ENCODE assay signal across 16 cellular contexts in genomic region chr1:223429313-223429731, GRCh38. TPM values are rescaled to one million over a fixed set of nuclear protein-coding genes. Genes with fewer than 3 reads are reported as not detected.
DNase-seq lines count a peak whose midpoint lies in the region; ATAC-seq and TF ChIP-seq lines count a peak whose summit lies in the region.
"Had no signal": no experiment of that assay in that cellular context is flagged by ENCODE, and none has a peak within 500 bp of the region (broad histone marks: within the 10 kb centered on the region; RNA-seq: fewer than 3 reads in every experiment).

No MANE protein-coding gene starts in this region.

- no peaks in the 10 kb centered on the region for H4K20me1 ChIP-seq in GM23338 (replicated peaks; ENCODE audit: insufficient read depth)

- no peaks in the 10 kb centered on the region for H3K36me3 Mint-ChIP-seq in GM23338 (ENCODE audit: low read depth)
- H3K36me3 Mint-ChIP-seq: activated CD4-positive, alpha-beta memory T cell treated with anti-CD3 and anti-CD28 coated beads for 36 hours; CD14-positive monocyte had no signal

- H3K4me1 ChIP-seq in heart left ventricle, result peaks cover 0 to 26% (median 4%) of the 10 kb centered on the region in 12 donors
- H3K4me1 ChIP-seq in sigmoid colon, result peaks cover 0 to 41% (median 29%) of the 10 kb centered on the region in 4 donors
- H3K4me1 ChIP-seq in GM23338 (ENCODE audit: insufficient read depth), result no peaks in the 10 kb centered on the region

- H3K9me3 Mint-ChIP-seq in GM23338, result no peaks in the 10 kb centered on the region; the same call in 2 of the 3 replicates

- H3K79me2 ChIP-seq in GM23338 (replicated peaks; ENCODE audit: insufficient read depth), result no peaks in the 10 kb centered on the region

- H3K36me3 ChIP-seq in heart left ventricle (no peaks in the 10 kb centered on the region), sigmoid colon (no peaks in the 10 kb centered on the region), GM23338 (ENCODE audit: insufficient read depth) (no peaks in the 10 kb centered on the region)

- ATAC-seq in heart left ventricle (peak; percentile 79 to 92 (median 90)), GM23338 (no peak)

- H2AFZ ChIP-seq in GM23338, result no peak overlapping the region

- TF ChIP-seq EP300 in sigmoid colon (IDR thresholded peaks at IDR 0.05), result peak; percentile 44 to 69 (median 54)

- peak; percentile 21 for DNase-seq in ELR (ENCODE audit: low read depth)
- DNase-seq in astrocyte of the hippocampus (ENCODE audit: low read depth, low spot score), result peak; percentile 60
- DNase-seq in heart left ventricle, result peak in 4 of 5 donors; percentile 28 to 45 (median 39)
- peak; percentile 93 for DNase-seq in sigmoid colon
- no peak for DNase-seq in GM23338 (ENCODE audit: low spot score)
- no peak for DNase-seq in NCI-H526 (lab: John Stamatoyannopoulos, UW)
- DNase-seq in NCI-H2227 treated with DMSO at 0.1 percent for 48 hours (lab: John Stamatoyannopoulos, UW), result no peak
- no peak for DNase-seq in NCI-H187 (lab: John Stamatoyannopoulos, UW)
- DNase-seq: activated CD4-positive, alpha-beta memory T cell treated with anti-CD3 and anti-CD28 coated beads for 36 hours; activated gamma-delta T cell treated with Interleukin-2 at 50 U/mL for 16 hours; GF-D8 had no signal

- no peak overlapping the region for H3K4me2 ChIP-seq in GM23338

- WGBS in heart left ventricle, 4 donors, result 20 to 61% (median 45%) methylated on average over 1 to 2 of the region's 2 CpGs
- WGBS in sigmoid colon, 2 donors, result 79 to 81% methylated on average over 2 of the region's 2 CpGs

- H3K4me3 Mint-ChIP-seq in GM23338, result no peak overlapping the region
- H3K4me3 Mint-ChIP-seq: activated CD4-positive, alpha-beta memory T cell treated with anti-CD3 and anti-CD28 coated beads for 36 hours; CD14-positive monocyte; neural crest cell had no signal

- H3F3A ChIP-seq in GM23338 (replicated peaks; ENCODE audit: low read depth), result no peaks in the 10 kb centered on the region

- H3K4me1 Mint-ChIP-seq in GM23338, result no peaks in the 10 kb centered on the region
- H3K4me1 Mint-ChIP-seq: CD14-positive monocyte had no signal

- H3K27me3 ChIP-seq in heart left ventricle (no peaks in the 10 kb centered on the region), sigmoid colon (no peaks in the 10 kb centered on the region), GM23338 (ENCODE audit: insufficient read depth) (no peaks in the 10 kb centered on the region)

- H3K27me3 Mint-ChIP-seq in GM23338 (ENCODE audit: insufficient read depth, low read depth, poor library complexity), result no peaks in the 10 kb centered on the region
- H3K27me3 Mint-ChIP-seq: activated CD4-positive, alpha-beta memory T cell treated with anti-CD3 and anti-CD28 coated beads for 36 hours had no signal

- H3K27ac ChIP-seq in heart left ventricle, result peak overlapping the region in 11 of 12 donors; percentile 45 to 73 (median 60)
- H3K27ac ChIP-seq in sigmoid colon, result peak overlapping the region; percentile 23 to 75 (median 62)
- H3K27ac ChIP-seq in GM23338 (ENCODE audit: low read depth), result no peak overlapping the region
- H3K27ac ChIP-seq: HL-60 had no signal

- peak in 1 of 12 donors; percentile 9 for TF ChIP-seq CTCF in heart left ventricle (IDR thresholded peaks at IDR 0.05)
- TF ChIP-seq CTCF in sigmoid colon (IDR thresholded peaks at IDR 0.05), result no peak
- TF ChIP-seq CTCF in GM23338 (conservative IDR thresholded peaks at IDR 0.05; ENCODE audit: low read depth in 2 of 2), result no peak

- peaks cover 0 to 8% (median 0%) of the 10 kb centered on the region in 12 donors for H3K9me3 ChIP-seq in heart left ventricle
- H3K9me3 ChIP-seq in sigmoid colon, result no peaks in the 10 kb centered on the region

- no peak overlapping the region for H3K27ac Mint-ChIP-seq in GM23338
- H3K27ac Mint-ChIP-seq: activated CD4-positive, alpha-beta memory T cell treated with anti-CD3 and anti-CD28 coated beads for 36 hours; CD14-positive monocyte had no signal

- H3K4me3 ChIP-seq in heart left ventricle (no peak overlapping the region), sigmoid colon (no peak overlapping the region), GM23338 (no peak overlapping the region)

- H3K9me2 ChIP-seq in GM23338 (ENCODE audit: insufficient read depth), result peaks cover 6% of the 10 kb centered on the region; the same call in 1 of the 2 replicates

- intact Hi-C loops in heart left ventricle (cut with DNase I), result loop anchor here in 1 of 10 donors (10.0 kb wide), 1 partner anchor 295 kb away; no protein-coding TSS in a partner anchor
- intact Hi-C loops in sigmoid colon (cut with DNase I), result loop anchor here (2.0 kb wide), 1 partner anchor 295 kb away; no protein-coding TSS in a partner anchor

- TF ChIP-seq POLR2A in heart left ventricle (IDR thresholded peaks at IDR 0.05), result no peak
- no peak for TF ChIP-seq POLR2A in sigmoid colon (IDR thresholded peaks at IDR 0.05)

TF ChIP-seq in GM23338, 12 proteins besides CTCF, POLR2A, EP300 and RAD21 (continues in another document):
- TF ChIP-seq POLR2AphosphoS5 (IDR thresholded peaks at IDR 0.05; ENCODE audit: low read depth), result no peak
- no peak for TF ChIP-seq ZNF114 (CRISPR knock-in tag; IDR thresholded peaks at IDR 0.05)
- no peak for TF ChIP-seq NANOG (IDR thresholded peaks at IDR 0.05; ENCODE audit: borderline replicate concordance)
- TF ChIP-seq, protein P1, sequence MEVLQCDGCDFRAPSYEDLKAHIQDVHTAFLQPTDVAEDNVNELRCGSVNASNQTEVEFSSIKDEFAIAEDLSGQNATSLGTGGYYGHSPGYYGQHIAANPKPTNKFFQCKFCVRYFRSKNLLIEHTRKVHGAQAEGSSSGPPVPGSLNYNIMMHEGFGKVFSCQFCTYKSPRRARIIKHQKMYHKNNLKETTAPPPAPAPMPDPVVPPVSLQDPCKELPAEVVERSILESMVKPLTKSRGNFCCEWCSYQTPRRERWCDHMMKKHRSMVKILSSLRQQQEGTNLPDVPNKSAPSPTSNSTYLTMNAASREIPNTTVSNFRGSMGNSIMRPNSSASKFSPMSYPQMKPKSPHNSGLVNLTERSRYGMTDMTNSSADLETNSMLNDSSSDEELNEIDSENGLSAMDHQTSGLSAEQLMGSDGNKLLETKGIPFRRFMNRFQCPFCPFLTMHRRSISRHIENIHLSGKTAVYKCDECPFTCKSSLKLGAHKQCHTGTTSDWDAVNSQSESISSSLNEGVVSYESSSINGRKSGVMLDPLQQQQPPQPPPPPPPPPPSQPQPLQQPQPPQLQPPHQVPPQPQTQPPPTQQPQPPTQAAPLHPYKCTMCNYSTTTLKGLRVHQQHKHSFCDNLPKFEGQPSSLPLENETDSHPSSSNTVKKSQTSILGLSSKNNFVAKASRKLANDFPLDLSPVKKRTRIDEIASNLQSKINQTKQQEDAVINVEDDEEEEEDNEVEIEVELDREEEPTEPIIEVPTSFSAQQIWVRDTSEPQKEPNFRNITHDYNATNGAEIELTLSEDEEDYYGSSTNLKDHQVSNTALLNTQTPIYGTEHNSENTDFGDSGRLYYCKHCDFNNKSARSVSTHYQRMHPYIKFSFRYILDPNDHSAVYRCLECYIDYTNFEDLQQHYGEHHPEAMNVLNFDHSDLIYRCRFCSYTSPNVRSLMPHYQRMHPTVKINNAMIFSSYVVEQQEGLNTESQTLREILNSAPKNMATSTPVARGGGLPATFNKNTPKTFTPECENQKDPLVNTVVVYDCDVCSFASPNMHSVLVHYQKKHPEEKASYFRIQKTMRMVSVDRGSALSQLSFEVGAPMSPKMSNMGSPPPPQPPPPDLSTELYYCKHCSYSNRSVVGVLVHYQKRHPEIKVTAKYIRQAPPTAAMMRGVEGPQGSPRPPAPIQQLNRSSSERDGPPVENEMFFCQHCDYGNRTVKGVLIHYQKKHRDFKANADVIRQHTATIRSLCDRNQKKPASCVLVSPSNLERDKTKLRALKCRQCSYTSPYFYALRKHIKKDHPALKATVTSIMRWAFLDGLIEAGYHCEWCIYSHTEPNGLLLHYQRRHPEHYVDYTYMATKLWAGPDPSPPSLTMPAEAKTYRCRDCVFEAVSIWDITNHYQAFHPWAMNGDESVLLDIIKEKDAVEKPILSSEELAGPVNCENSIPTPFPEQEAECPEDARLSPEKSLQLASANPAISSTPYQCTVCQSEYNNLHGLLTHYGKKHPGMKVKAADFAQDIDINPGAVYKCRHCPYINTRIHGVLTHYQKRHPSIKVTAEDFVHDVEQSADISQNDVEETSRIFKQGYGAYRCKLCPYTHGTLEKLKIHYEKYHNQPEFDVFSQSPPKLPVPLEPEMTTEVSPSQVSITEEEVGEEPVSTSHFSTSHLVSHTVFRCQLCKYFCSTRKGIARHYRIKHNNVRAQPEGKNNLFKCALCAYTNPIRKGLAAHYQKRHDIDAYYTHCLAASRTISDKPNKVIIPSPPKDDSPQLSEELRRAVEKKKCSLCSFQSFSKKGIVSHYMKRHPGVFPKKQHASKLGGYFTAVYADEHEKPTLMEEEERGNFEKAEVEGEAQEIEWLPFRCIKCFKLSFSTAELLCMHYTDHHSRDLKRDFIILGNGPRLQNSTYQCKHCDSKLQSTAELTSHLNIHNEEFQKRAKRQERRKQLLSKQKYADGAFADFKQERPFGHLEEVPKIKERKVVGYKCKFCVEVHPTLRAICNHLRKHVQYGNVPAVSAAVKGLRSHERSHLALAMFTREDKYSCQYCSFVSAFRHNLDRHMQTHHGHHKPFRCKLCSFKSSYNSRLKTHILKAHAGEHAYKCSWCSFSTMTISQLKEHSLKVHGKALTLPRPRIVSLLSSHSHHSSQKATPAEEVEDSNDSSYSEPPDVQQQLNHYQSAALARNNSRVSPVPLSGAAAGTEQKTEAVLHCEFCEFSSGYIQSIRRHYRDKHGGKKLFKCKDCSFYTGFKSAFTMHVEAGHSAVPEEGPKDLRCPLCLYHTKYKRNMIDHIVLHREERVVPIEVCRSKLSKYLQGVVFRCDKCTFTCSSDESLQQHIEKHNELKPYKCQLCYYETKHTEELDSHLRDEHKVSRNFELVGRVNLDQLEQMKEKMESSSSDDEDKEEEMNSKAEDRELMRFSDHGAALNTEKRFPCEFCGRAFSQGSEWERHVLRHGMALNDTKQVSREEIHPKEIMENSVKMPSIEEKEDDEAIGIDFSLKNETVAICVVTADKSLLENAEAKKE (CRISPR knock-in tag; IDR thresholded peaks at IDR 0.05), result no peak
- no peak for TF ChIP-seq ETS1 (IDR thresholded peaks at IDR 0.05)

RNA-seq across cellular contexts. Expression of gene CCDC185, which starts 36.1 kb away (rescaled TPM):
- total RNA-seq in heart left ventricle (not detected), sigmoid colon (not detected)
- polyA plus RNA-seq in heart left ventricle (not detected), sigmoid colon (not detected), GM23338 (2016; fragmentation: Nextera tagmentation; extraction: Ambion mirVana) (not detected in 2 replicates)
- 0.08 and 0.56 TPM in 2 replicates for total RNA-seq in GM23338 (2014; rRNA removed; shearing (Covaris generic))
- total RNA-seq: activated CD4-positive, alpha-beta memory T cell treated with anti-CD3 and anti-CD28 coated beads for 36 hours; fibroblast of villous mesenchyme; neural crest cell; T-helper 2 cell treated with Interferon-gamma antibody and Interleukin-4, amounts not matched to agents 100 ng/mL and 5 ng/mL, for 36 hours had no signal
- polyA plus RNA-seq: CD14-positive monocyte had no signal

Comparison
In these comparisons a context has a peak if more than half of its experiments do, and no peak if none do; other contexts are left out.
1. DNase-seq: peak in ELR (single experiment), astrocyte of the hippocampus (single experiment), heart left ventricle (4 of 5) and sigmoid colon (single experiment); none in GM23338 (single experiment), NCI-H526 (0 of 2), NCI-H2227 treated with DMSO at 0.1 percent for 48 hours (single experiment) and NCI-H187 (0 of 2).